In the genomic region with DNA sequence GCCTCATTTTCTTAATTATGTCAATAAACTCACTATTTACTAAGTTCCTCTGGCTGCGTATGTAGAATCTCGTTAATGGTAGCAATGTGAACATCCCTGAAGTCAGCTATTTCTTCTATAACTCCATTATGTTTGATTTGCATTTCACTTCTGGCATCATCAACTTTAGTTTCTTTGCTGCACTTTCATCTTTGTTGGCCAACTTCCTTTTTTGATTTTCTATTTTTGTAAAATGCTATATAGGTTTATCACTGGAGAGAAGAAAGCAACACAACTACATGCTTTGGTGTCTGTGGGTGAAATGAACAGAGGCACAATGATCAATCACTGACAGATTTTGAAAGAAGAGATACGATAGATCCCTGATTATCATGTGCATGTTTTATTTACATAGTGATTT, we compare ENCODE assay signal across 16 cellular contexts.
"Had no signal": no experiment of that assay in that cellular context is flagged by ENCODE, and none has a peak within 500 bp of the region (broad histone marks: within the 10 kb centered on the region; RNA-seq: fewer than 3 reads in every experiment).

No MANE protein-coding gene starts in this region.

- H3K4me1 ChIP-seq: gastroesophageal sphincter, pancreas, thyroid gland had no signal

- H3K9me3 ChIP-seq: mucosa of descending colon, pancreas, thyroid gland had no signal

- H3K4me3 Mint-ChIP-seq: activated CD8-positive, alpha-beta T cell treated with anti-CD3 and anti-CD28 coated beads for 36 hours; naive thymus-derived CD8-positive, alpha-beta T cell; stimulated activated effector memory CD8-positive, alpha-beta T cell treated with anti-CD3 and anti-CD28 coated beads, Interleukin-12 subunit alpha, Interleukin-12 subunit beta, amount 100 ng/mL, for 72 hours had no signal

- H3K27me3 Mint-ChIP-seq: activated CD8-positive, alpha-beta T cell treated with anti-CD3 and anti-CD28 coated beads for 36 hours; naive thymus-derived CD8-positive, alpha-beta T cell had no signal

- H3K4me3 ChIP-seq: gastroesophageal sphincter, heart right ventricle, lung, mucosa of descending colon, pancreas, thyroid gland had no signal

- H3K27me3 ChIP-seq: gastroesophageal sphincter, heart right ventricle, pancreas, thyroid gland had no signal

- H3K27ac ChIP-seq: gastroesophageal sphincter, heart right ventricle, pancreas, thyroid gland had no signal

- H3K27ac Mint-ChIP-seq: activated CD8-positive, alpha-beta T cell treated with anti-CD3 and anti-CD28 coated beads for 36 hours; activated naive CD4-positive, alpha-beta T cell treated with anti-CD3 and anti-CD28 coated beads, Interleukin-2, amount 50 U/mL, for 72 hours; naive thymus-derived CD8-positive, alpha-beta T cell; stimulated activated effector memory CD8-positive, alpha-beta T cell treated with anti-CD3 and anti-CD28 coated beads, Interleukin-12 subunit alpha, Interleukin-12 subunit beta, amount 100 ng/mL, for 72 hours had no signal

- H3K9me3 Mint-ChIP-seq: stimulated activated effector memory CD8-positive, alpha-beta T cell treated with anti-CD3 and anti-CD28 coated beads, Interleukin-12 subunit alpha, Interleukin-12 subunit beta, amount 100 ng/mL, for 72 hours had no signal

- FAIRE-seq: islet of Langerhans, pancreas had no signal

- DNase-seq: activated CD4-positive, alpha-beta T cell treated with anti-CD3 and anti-CD28 coated beads for 4 hours; activated CD8-positive, alpha-beta T cell treated with anti-CD3 and anti-CD28 coated beads for 36 hours; activated effector memory CD4-positive, alpha-beta T cell treated with anti-CD3 and anti-CD28 coated beads, Interleukin-2, amount 50 U/mL, for 16 hours; activated T-cell treated with anti-CD3 and anti-CD28 coated beads, Interleukin-2, amount 50 U/mL, for 48 hours; mucosa of descending colon; naive thymus-derived CD8-positive, alpha-beta T cell; pancreas; stimulated activated CD4-positive, alpha-beta T cell treated with anti-CD3 and anti-CD28 coated beads, Interleukin-12 subunit alpha, Interleukin-12 subunit beta, amount 100 ng/mL, for 4 hours; stimulated activated CD4-positive, alpha-beta T cell treated with anti-CD3 and anti-CD28 coated beads, Interleukin-2, amount 100 ng/mL, for 24 hours had no signal

- ATAC-seq: activated CD8-positive, alpha-beta T cell treated with anti-CD3 and anti-CD28 coated beads for 36 hours; activated naive CD4-positive, alpha-beta T cell treated with anti-CD3 and anti-CD28 coated beads, Interleukin-2, amount 50 U/mL, for 72 hours; mucosa of descending colon; naive thymus-derived CD8-positive, alpha-beta T cell; pancreas; stimulated activated effector memory CD8-positive, alpha-beta T cell treated with anti-CD3 and anti-CD28 coated beads, Interleukin-12 subunit alpha, Interleukin-12 subunit beta, amount 100 ng/mL, for 72 hours had no signal

- H3K36me3 ChIP-seq: gastroesophageal sphincter, heart right ventricle, pancreas, thyroid gland had no signal

- H3K36me3 Mint-ChIP-seq: activated naive CD4-positive, alpha-beta T cell treated with anti-CD3 and anti-CD28 coated beads, Interleukin-2, amount 50 U/mL, for 72 hours; stimulated activated effector memory CD8-positive, alpha-beta T cell treated with anti-CD3 and anti-CD28 coated beads, Interleukin-12 subunit alpha, Interleukin-12 subunit beta, amount 100 ng/mL, for 72 hours had no signal

- H3K4me1 Mint-ChIP-seq: stimulated activated effector memory CD8-positive, alpha-beta T cell treated with anti-CD3 and anti-CD28 coated beads, Interleukin-12 subunit alpha, Interleukin-12 subunit beta, amount 100 ng/mL, for 72 hours had no signal
